25 cellular contexts compared by ENCODE assay signal in genomic region chr12:127696963-127697362, GRCh38.
"Had no signal": no experiment of that assay in that cellular context is flagged by ENCODE, and none has a peak within 500 bp of the region (broad histone marks: within the 10 kb centered on the region; RNA-seq: fewer than 3 reads in every experiment).

No MANE protein-coding gene starts in this region.

- DNase-seq: activated CD4-positive, alpha-beta memory T cell treated with anti-CD3 and anti-CD28 coated beads for 36 hours; activated CD4-positive, alpha-beta T cell treated with anti-CD3 and anti-CD28 coated beads, Interleukin-2, amount 10 ng/mL, durations not matched to agents 7 days and 5 days; activated CD4-positive, CD25-positive, alpha-beta regulatory T cell; activated CD8-positive, alpha-beta memory T cell treated with anti-CD3 and anti-CD28 coated beads for 24 hours; activated gamma-delta T cell; activated naive CD4-positive, alpha-beta T cell treated with anti-CD3 and anti-CD28 coated beads for 36 hours; activated T-cell treated with anti-CD3 and anti-CD28 coated beads, Interleukin-2, amount 50 U/mL, for 48 hours; amygdala; caudate nucleus; MM.1S; NCI-H1105; NCI-H1436; NCI-H1694 treated with DMSO at 0.1 percent for 48 hours; NCI-H2029 treated with DMSO at 0.1 percent for 48 hours; NCI-H510A treated with DMSO at 0.1 percent for 48 hours; NCI-H69; NK-92 treated with Interleukin-12 subunit alpha and Interleukin-12 subunit beta, amount 100 ng/mL, for 24 hours; OCI-M1; RPMI8226; T-helper 1 cell had no signal

- ATAC-seq: activated T-helper 17 cell treated with anti-CD3 and anti-CD28 coated beads, Interleukin-2, amount 50 U/mL, for 72 hours; Panc1; Right ventricle myocardium inferior had no signal

- H3K4me3 ChIP-seq: SK-N-MC had no signal

- H3K27ac ChIP-seq: SK-N-MC, VCaP had no signal
